1 cellular context compared by ENCODE assay signal in genomic region chr5:40904994-40905306, GRCh38.
TF ChIP-seq lines count a peak whose summit lies in the region.

No MANE protein-coding gene starts in this region.

TF ChIP-seq in liver, 16 proteins besides CTCF, POLR2A, EP300 and RAD21 (continued from another document):
- TF ChIP-seq REST (IDR thresholded peaks at IDR 0.05) (no peak), ATF3 (IDR thresholded peaks at IDR 0.05) (no peak), FOXA1 (IDR thresholded peaks at IDR 0.05) (no peak)
